In the genomic region with DNA sequence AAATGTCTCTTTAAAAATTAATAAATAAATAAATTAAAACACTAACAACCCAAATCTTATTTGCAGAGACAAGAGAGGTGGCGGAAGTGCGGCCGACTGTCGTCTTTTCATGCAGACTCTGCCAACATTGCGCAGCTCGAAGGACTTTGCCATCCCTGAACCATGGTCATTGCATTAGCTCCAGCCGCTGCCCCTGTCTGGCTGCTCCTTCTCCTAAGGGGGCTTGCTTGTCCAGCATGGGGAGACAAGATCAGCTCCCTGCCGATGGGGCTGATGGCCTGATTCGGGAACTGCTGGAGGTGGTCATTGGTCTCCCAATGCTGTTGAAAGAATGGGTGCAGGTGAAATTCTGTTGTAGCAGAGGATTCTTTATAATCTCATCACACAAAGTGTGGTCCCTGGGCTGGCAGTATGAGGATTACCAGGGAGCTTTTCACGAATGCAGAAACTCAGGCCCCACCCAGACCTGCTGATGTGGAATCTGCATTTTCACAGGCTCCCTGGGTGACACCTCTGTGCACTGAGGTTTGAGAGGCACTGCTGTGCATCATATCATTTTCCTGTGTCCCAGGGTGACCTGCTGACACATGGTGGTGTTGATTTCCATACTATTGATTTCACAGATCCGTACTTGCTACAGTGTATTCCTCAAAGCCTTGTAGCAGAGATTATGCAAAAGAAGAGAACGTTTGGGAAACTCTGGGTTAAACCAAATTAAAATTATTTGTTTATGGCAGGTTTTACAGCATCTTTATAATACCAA, we compare ENCODE assay signal across 1 cellular context.
TF ChIP-seq lines count a peak whose summit lies in the region.

No MANE protein-coding gene starts in this region.

TF ChIP-seq in HepG2, 621 proteins besides CTCF, POLR2A, EP300 and RAD21 (continued from another document):
- TF ChIP-seq, protein P1, sequence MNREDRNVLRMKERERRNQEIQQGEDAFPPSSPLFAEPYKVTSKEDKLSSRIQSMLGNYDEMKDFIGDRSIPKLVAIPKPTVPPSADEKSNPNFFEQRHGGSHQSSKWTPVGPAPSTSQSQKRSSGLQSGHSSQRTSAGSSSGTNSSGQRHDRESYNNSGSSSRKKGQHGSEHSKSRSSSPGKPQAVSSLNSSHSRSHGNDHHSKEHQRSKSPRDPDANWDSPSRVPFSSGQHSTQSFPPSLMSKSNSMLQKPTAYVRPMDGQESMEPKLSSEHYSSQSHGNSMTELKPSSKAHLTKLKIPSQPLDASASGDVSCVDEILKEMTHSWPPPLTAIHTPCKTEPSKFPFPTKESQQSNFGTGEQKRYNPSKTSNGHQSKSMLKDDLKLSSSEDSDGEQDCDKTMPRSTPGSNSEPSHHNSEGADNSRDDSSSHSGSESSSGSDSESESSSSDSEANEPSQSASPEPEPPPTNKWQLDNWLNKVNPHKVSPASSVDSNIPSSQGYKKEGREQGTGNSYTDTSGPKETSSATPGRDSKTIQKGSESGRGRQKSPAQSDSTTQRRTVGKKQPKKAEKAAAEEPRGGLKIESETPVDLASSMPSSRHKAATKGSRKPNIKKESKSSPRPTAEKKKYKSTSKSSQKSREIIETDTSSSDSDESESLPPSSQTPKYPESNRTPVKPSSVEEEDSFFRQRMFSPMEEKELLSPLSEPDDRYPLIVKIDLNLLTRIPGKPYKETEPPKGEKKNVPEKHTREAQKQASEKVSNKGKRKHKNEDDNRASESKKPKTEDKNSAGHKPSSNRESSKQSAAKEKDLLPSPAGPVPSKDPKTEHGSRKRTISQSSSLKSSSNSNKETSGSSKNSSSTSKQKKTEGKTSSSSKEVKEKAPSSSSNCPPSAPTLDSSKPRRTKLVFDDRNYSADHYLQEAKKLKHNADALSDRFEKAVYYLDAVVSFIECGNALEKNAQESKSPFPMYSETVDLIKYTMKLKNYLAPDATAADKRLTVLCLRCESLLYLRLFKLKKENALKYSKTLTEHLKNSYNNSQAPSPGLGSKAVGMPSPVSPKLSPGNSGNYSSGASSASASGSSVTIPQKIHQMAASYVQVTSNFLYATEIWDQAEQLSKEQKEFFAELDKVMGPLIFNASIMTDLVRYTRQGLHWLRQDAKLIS (CRISPR knock-in tag; IDR thresholded peaks at IDR 0.05) = no peak
- no peak for TF ChIP-seq TGIF2 (CRISPR knock-in tag; IDR thresholded peaks at IDR 0.05)
